ENCODE assay signal across 20 cellular contexts in genomic region chr5:80713640-80714039, GRCh38. TPM values are rescaled to one million over a fixed set of nuclear protein-coding genes. Genes with fewer than 3 reads are reported as not detected.
DNase-seq lines count a peak whose midpoint lies in the region; ATAC-seq, FAIRE-seq and TF ChIP-seq lines count a peak whose summit lies in the region.
"Had no signal": no experiment of that assay in that cellular context is flagged by ENCODE, and none has a peak within 500 bp of the region (broad histone marks: within the 10 kb centered on the region; RNA-seq: fewer than 3 reads in every experiment).

No MANE protein-coding gene starts in this region.

- H3K27me3 ChIP-seq in foreskin keratinocyte (no peaks in the 10 kb centered on the region), mesendoderm (ENCODE audit: insufficient read depth, low read length, poor library complexity) (no peaks in the 10 kb centered on the region), pancreas (no peaks in the 10 kb centered on the region)

- no peak overlapping the region for H3K18ac ChIP-seq in mesendoderm (ENCODE audit: low read length)

- intact Hi-C loops in pancreas (cut with DNase I), result no loop called here
- intact Hi-C loops in activated CD4-positive, alpha-beta T cell treated with anti-CD3 and anti-CD28 coated beads, Interleukin-2, amount 10 ng/mL, durations not matched to agents 24 days and 14 days (cut with micrococcal nuclease), result loop anchor here (5.0 kb wide), 1 partner anchor 394 kb away; no protein-coding TSS in a partner anchor

- no peak overlapping the region for H4K8ac ChIP-seq in mesendoderm (ENCODE audit: low read depth, low read length)

- no peaks in the 10 kb centered on the region for H3K79me2 ChIP-seq in mesendoderm (ENCODE audit: control insufficient read depth, insufficient read depth, low read length)

- H3K79me1 ChIP-seq in mesendoderm (ENCODE audit: low read length), result no peaks in the 10 kb centered on the region

- H3K27ac Mint-ChIP-seq in activated CD4-positive, alpha-beta T cell treated with anti-CD3 and anti-CD28 coated beads, Interleukin-2, amount 10 ng/mL, durations not matched to agents 24 days and 14 days, result no peak overlapping the region
- H3K27ac Mint-ChIP-seq: CD4-positive, alpha-beta T cell had no signal

- no peak for FAIRE-seq in pancreas (lab: Jason Lieb, UNC)
- FAIRE-seq: A204.1, H1 had no signal

- WGBS in mesendoderm (ENCODE audit: extremely low coverage, insufficient coverage, low lambda C conversion rate), result no CpG with 5 or more reads among the region's 5 CpGs
- WGBS in pancreas, 2 donors, result 95 to 97% methylated on average over 5 of the region's 5 CpGs

- H2BK5ac ChIP-seq in mesendoderm (ENCODE audit: low read length), result no peak overlapping the region

- H3K4ac ChIP-seq in mesendoderm (ENCODE audit: low read depth, low read length), result no peak overlapping the region

- peaks cover 31% of the 10 kb centered on the region for H3K4me1 Mint-ChIP-seq in activated CD4-positive, alpha-beta T cell treated with anti-CD3 and anti-CD28 coated beads, Interleukin-2, amount 10 ng/mL, durations not matched to agents 24 days and 14 days

- TF ChIP-seq CTCF in foreskin keratinocyte (conservative IDR thresholded peaks at IDR 0.05) (no peak), pancreas (IDR thresholded peaks at IDR 0.05) (no peak)

- no peaks in the 10 kb centered on the region for H3K9me3 ChIP-seq in pancreas

- no peak overlapping the region for H3K23ac ChIP-seq in mesendoderm (ENCODE audit: low read length)

- H3K27ac ChIP-seq in foreskin keratinocyte, result no peak overlapping the region
- H3K27ac ChIP-seq in mesendoderm (ENCODE audit: low read depth, low read length), result no peak overlapping the region
- H3K27ac ChIP-seq in pancreas, result no peak overlapping the region

- H3K36me3 ChIP-seq in mesendoderm (ENCODE audit: control insufficient read depth, insufficient read depth, low read length) (no peaks in the 10 kb centered on the region), pancreas (no peaks in the 10 kb centered on the region)

- no peak overlapping the region for H3K4me2 ChIP-seq in mesendoderm (ENCODE audit: low read length)

- no peaks in the 10 kb centered on the region for H3K27me3 Mint-ChIP-seq in activated CD4-positive, alpha-beta T cell treated with anti-CD3 and anti-CD28 coated beads, Interleukin-2, amount 10 ng/mL, durations not matched to agents 24 days and 14 days
- H3K27me3 Mint-ChIP-seq: CD4-positive, alpha-beta T cell had no signal

- ATAC-seq in foreskin keratinocyte (peak; percentile 50), HG02981 (IDR thresholded peaks at IDR 0.05; ENCODE audit: unreplicated experiment) (no peak), pancreas (no peak)

- peak; percentile 23 for DNase-seq in ELR (ENCODE audit: low read depth)
- peak; percentile 22 for DNase-seq in astrocyte of the hippocampus (ENCODE audit: low read depth, low spot score)
- no peak for DNase-seq in foreskin keratinocyte
- DNase-seq in mesendoderm, result peak; percentile 29
- DNase-seq in NCI-H2107 (lab: John Stamatoyannopoulos, UW), result no peak
- DNase-seq in pancreas, result no peak
- no peak for DNase-seq in activated CD4-positive, alpha-beta T cell treated with anti-CD3 and anti-CD28 coated beads, Interleukin-2, amount 10 ng/mL, durations not matched to agents 24 days and 14 days
- DNase-seq: CD4-positive, alpha-beta T cell; DMS153; GF-D8; KBM-7; NCI-H1105; NCI-H2081; NCI-H446 treated with DMSO at 0.1 percent for 48 hours; NCI-H748 treated with DMSO at 0.1 percent for 48 hours; OCI-M1; SIG-M5 had no signal

- H3K4me1 ChIP-seq in foreskin keratinocyte (no peaks in the 10 kb centered on the region), mesendoderm (ENCODE audit: control insufficient read depth, low read depth, low read length) (no peaks in the 10 kb centered on the region), pancreas (peaks cover 0 to 8% (median 0%) of the 10 kb centered on the region in 3 donors)

- H4K5ac ChIP-seq in mesendoderm (ENCODE audit: low read length), result no peak overlapping the region

- H3K9ac ChIP-seq in mesendoderm (ENCODE audit: low read length), result no peak overlapping the region

- H3K4me3 ChIP-seq in mesendoderm (ENCODE audit: low read length) (no peak overlapping the region), pancreas (no peak overlapping the region)

- no peaks in the 10 kb centered on the region for H3K9me3 Mint-ChIP-seq in activated CD4-positive, alpha-beta T cell treated with anti-CD3 and anti-CD28 coated beads, Interleukin-2, amount 10 ng/mL, durations not matched to agents 24 days and 14 days
- H3K9me3 Mint-ChIP-seq: CD4-positive, alpha-beta T cell had no signal

- no peak overlapping the region for H2AK5ac ChIP-seq in mesendoderm (ENCODE audit: low read length)

- no peak overlapping the region for H3K4me3 Mint-ChIP-seq in activated CD4-positive, alpha-beta T cell treated with anti-CD3 and anti-CD28 coated beads, Interleukin-2, amount 10 ng/mL, durations not matched to agents 24 days and 14 days
- H3K4me3 Mint-ChIP-seq: CD4-positive, alpha-beta T cell had no signal

- no peak overlapping the region for H3K56ac ChIP-seq in mesendoderm (ENCODE audit: low read length)

- peaks cover 45% of the 10 kb centered on the region for H3K36me3 Mint-ChIP-seq in activated CD4-positive, alpha-beta T cell treated with anti-CD3 and anti-CD28 coated beads, Interleukin-2, amount 10 ng/mL, durations not matched to agents 24 days and 14 days (ENCODE audit: low read depth)

- no peak overlapping the region for H2BK15ac ChIP-seq in mesendoderm (replicated peaks; ENCODE audit: low read depth)

- no peak overlapping the region for H2BK120ac ChIP-seq in mesendoderm (ENCODE audit: low read depth, low read length)

RNA-seq across cellular contexts. Expression of gene DHFR, which starts 58.9 kb away (rescaled TPM):
- total RNA-seq in foreskin keratinocyte (38.5 and 47.9 TPM in 2 replicates), pancreas (1 to 10 TPM in 5 of 6 donors, under 1 TPM in 1; 0.88 to 5.8 (median 1.9) TPM)
- polyA plus RNA-seq in foreskin keratinocyte (18.6 and 27.2 TPM in 2 replicates), pancreas (1 to 10 TPM; 1.9 to 3.4 TPM)
- polyA plus RNA-seq in mesendoderm (2013, experiment 1 of 2), result 96.9 TPM
- polyA plus RNA-seq in mesendoderm (2013, experiment 2 of 2), result 96.7 TPM
- total RNA-seq in activated CD4-positive, alpha-beta T cell treated with anti-CD3 and anti-CD28 coated beads, Interleukin-2, amount 10 ng/mL, durations not matched to agents 24 days and 14 days, result 66.5 and 73.4 TPM in 2 replicates

RNA-seq across cellular contexts. Expression of gene MSH3, which starts 59.2 kb away (rescaled TPM):
- 13.3 and 15.6 TPM in 2 replicates for total RNA-seq in foreskin keratinocyte
- polyA plus RNA-seq in foreskin keratinocyte, result 2.9 and 4.1 TPM in 2 replicates
- polyA plus RNA-seq in mesendoderm (2013, experiment 1 of 2), result 12.4 TPM
- polyA plus RNA-seq in mesendoderm (2013, experiment 2 of 2), result 12.5 TPM
- 10 to 100 TPM in 2 of 6 donors, 1 to 10 TPM in 4; 6.6 to 11.5 (median 9.3) TPM for total RNA-seq in pancreas
- polyA plus RNA-seq in pancreas, result 1 to 10 TPM; 2.1 to 3.9 TPM
- 21.0 and 21.1 TPM in 2 replicates for total RNA-seq in activated CD4-positive, alpha-beta T cell treated with anti-CD3 and anti-CD28 coated beads, Interleukin-2, amount 10 ng/mL, durations not matched to agents 24 days and 14 days

Comparison
In these comparisons a context has a peak if more than half of its experiments do, and no peak if none do; other contexts are left out.
1. DNase-seq: peak in ELR (single experiment), astrocyte of the hippocampus (single experiment) and mesendoderm (single experiment); none in foreskin keratinocyte (0 of 2), NCI-H2107 (single experiment), pancreas (0 of 6) and activated CD4-positive, alpha-beta T cell treated with anti-CD3 and anti-CD28 coated beads, Interleukin-2, amount 10 ng/mL, durations not matched to agents 24 days and 14 days (single experiment).